Comparison of ENCODE assay signal across 17 cellular contexts in genomic region chr19:58338825-58339558, GRCh38. TPM values are rescaled to one million over a fixed set of nuclear protein-coding genes. Genes with fewer than 3 reads are reported as not detected.
DNase-seq lines count a peak whose midpoint lies in the region; ATAC-seq and TF ChIP-seq lines count a peak whose summit lies in the region.
"Had no signal": no experiment of that assay in that cellular context is flagged by ENCODE, and none has a peak within 500 bp of the region (broad histone marks: within the 10 kb centered on the region; RNA-seq: fewer than 3 reads in every experiment).

No MANE protein-coding gene starts in this region.

- H3K27me3 Mint-ChIP-seq in activated T-helper 2 cell treated with anti-CD3 and anti-CD28 coated beads, Interferon-gamma antibody, Interleukin-2, Interleukin-4, amounts not matched to agents 10 μg/mL and 5 μg/mL and 100 μg/mL, durations not matched to agents 14 hours and 24 hours and 36 hours (ENCODE audit: low read depth) = no peaks in the 10 kb centered on the region

- no peak overlapping the region for H3K27ac Mint-ChIP-seq in activated T-helper 2 cell treated with anti-CD3 and anti-CD28 coated beads, Interferon-gamma antibody, Interleukin-2, Interleukin-4, amounts not matched to agents 10 μg/mL and 5 μg/mL and 100 μg/mL, durations not matched to agents 14 hours and 24 hours and 36 hours
- H3K27ac Mint-ChIP-seq: T-helper 2 cell treated with Interferon-gamma antibody and Interleukin-4, amounts not matched to agents 5 μg/mL and 100 μg/mL, for 36 hours had no signal

- ATAC-seq in foreskin keratinocyte = peak; percentile 26
- ATAC-seq in GM18867 (IDR thresholded peaks at IDR 0.05; ENCODE audit: unreplicated experiment) = no peak
- ATAC-seq: heart left ventricle, left colon, psoas muscle had no signal

- H3K27me3 ChIP-seq in foreskin keratinocyte = no peaks in the 10 kb centered on the region
- H3K27me3 ChIP-seq: adrenal gland, heart left ventricle, testis had no signal

- no peaks in the 10 kb centered on the region for H3K4me1 Mint-ChIP-seq in activated T-helper 2 cell treated with anti-CD3 and anti-CD28 coated beads, Interferon-gamma antibody, Interleukin-2, Interleukin-4, amounts not matched to agents 10 μg/mL and 5 μg/mL and 100 μg/mL, durations not matched to agents 14 hours and 24 hours and 36 hours (ENCODE audit: low read depth)

- H3K9me3 Mint-ChIP-seq in activated T-helper 2 cell treated with anti-CD3 and anti-CD28 coated beads, Interferon-gamma antibody, Interleukin-2, Interleukin-4, amounts not matched to agents 10 μg/mL and 5 μg/mL and 100 μg/mL, durations not matched to agents 14 hours and 24 hours and 36 hours = peaks cover 11% of the 10 kb centered on the region

- peak; percentile 4 for TF ChIP-seq CTCF in foreskin keratinocyte (conservative IDR thresholded peaks at IDR 0.05)

- no peak overlapping the region for H3K27ac ChIP-seq in foreskin keratinocyte
- H3K27ac ChIP-seq: adrenal gland, heart left ventricle, psoas muscle, testis had no signal

- H3K4me1 ChIP-seq in foreskin keratinocyte = no peaks in the 10 kb centered on the region
- H3K4me1 ChIP-seq: adrenal gland, heart left ventricle, psoas muscle, testis had no signal

- peak; percentile 25 for DNase-seq in EL
- peak; percentile 27 for DNase-seq in NAMALWA (ENCODE audit: low spot score)
- peak in 1 of 2 donors; percentile 39 for DNase-seq in foreskin keratinocyte
- DNase-seq in activated T-helper 2 cell treated with anti-CD3 and anti-CD28 coated beads, Interferon-gamma antibody, Interleukin-2, Interleukin-4, amounts not matched to agents 10 μg/mL and 5 μg/mL and 100 μg/mL, durations not matched to agents 14 hours and 24 hours and 36 hours (ENCODE audit: low spot score) = no peak
- no peak for DNase-seq in NCI-H2029 treated with DMSO at 0.1 percent for 48 hours (lab: John Stamatoyannopoulos, UW)
- DNase-seq: activated CD4-positive, alpha-beta T cell treated with anti-CD3 and anti-CD28 coated beads, Interleukin-2, amount 50 U/mL, for 4 hours; activated T-cell treated with anti-CD3 and anti-CD28 coated beads, Interleukin-2, amount 50 U/mL, for 48 hours; adrenal gland; heart left ventricle; left colon; MM.1S; NCI-H774; psoas muscle; Right ventricle myocardium superior; testis had no signal

- H3K36me3 Mint-ChIP-seq in activated T-helper 2 cell treated with anti-CD3 and anti-CD28 coated beads, Interferon-gamma antibody, Interleukin-2, Interleukin-4, amounts not matched to agents 10 μg/mL and 5 μg/mL and 100 μg/mL, durations not matched to agents 14 hours and 24 hours and 36 hours (ENCODE audit: low read depth) = peaks cover 68% of the 10 kb centered on the region

- H3K4me3 Mint-ChIP-seq in activated T-helper 2 cell treated with anti-CD3 and anti-CD28 coated beads, Interferon-gamma antibody, Interleukin-2, Interleukin-4, amounts not matched to agents 10 μg/mL and 5 μg/mL and 100 μg/mL, durations not matched to agents 14 hours and 24 hours and 36 hours (ENCODE audit: low read depth) = no peak overlapping the region
- H3K4me3 Mint-ChIP-seq: T-helper 2 cell treated with Interferon-gamma antibody and Interleukin-4, amounts not matched to agents 5 μg/mL and 100 μg/mL, for 36 hours had no signal

- intact Hi-C loops in activated T-helper 2 cell treated with anti-CD3 and anti-CD28 coated beads, Interferon-gamma antibody, Interleukin-2, Interleukin-4, amounts not matched to agents 10 μg/mL and 5 μg/mL and 100 μg/mL, durations not matched to agents 14 hours and 24 hours and 36 hours (cut with micrococcal nuclease) = no loop called here

RNA-seq across cellular contexts. Expression of gene ZSCAN22, which starts 12.2 kb away (rescaled TPM):
- 2.9 and 3.6 TPM in 2 replicates for total RNA-seq in foreskin keratinocyte
- polyA plus RNA-seq in foreskin keratinocyte = 1.0 and 1.3 TPM in 2 replicates
- 4.6 and 4.9 TPM in 2 replicates for total RNA-seq in activated T-helper 2 cell treated with anti-CD3 and anti-CD28 coated beads, Interferon-gamma antibody, Interleukin-2, Interleukin-4, amounts not matched to agents 10 μg/mL and 5 μg/mL and 100 μg/mL, durations not matched to agents 14 hours and 24 hours and 36 hours

RNA-seq across cellular contexts. Expression of gene A1BG, which starts 14.3 kb away (rescaled TPM):
- total RNA-seq in foreskin keratinocyte = 6.6 and 10.4 TPM in 2 replicates
- 11.4 and 14.9 TPM in 2 replicates for polyA plus RNA-seq in foreskin keratinocyte
- total RNA-seq in activated T-helper 2 cell treated with anti-CD3 and anti-CD28 coated beads, Interferon-gamma antibody, Interleukin-2, Interleukin-4, amounts not matched to agents 10 μg/mL and 5 μg/mL and 100 μg/mL, durations not matched to agents 14 hours and 24 hours and 36 hours = 11.8 and 13.3 TPM in 2 replicates

RNA-seq across cellular contexts. Expression of gene ZNF497, which starts 23.6 kb away (rescaled TPM):
- total RNA-seq in foreskin keratinocyte = 0.28 and 0.41 TPM in 2 replicates
- polyA plus RNA-seq in foreskin keratinocyte = 0.33 and 0.43 TPM in 2 replicates
- 0.76 and 2.2 TPM in 2 replicates for total RNA-seq in activated T-helper 2 cell treated with anti-CD3 and anti-CD28 coated beads, Interferon-gamma antibody, Interleukin-2, Interleukin-4, amounts not matched to agents 10 μg/mL and 5 μg/mL and 100 μg/mL, durations not matched to agents 14 hours and 24 hours and 36 hours

RNA-seq across cellular contexts. Expression of gene ERVK3-1, which starts 33.8 kb away (rescaled TPM):
- total RNA-seq in foreskin keratinocyte = 36.1 and 37.2 TPM in 2 replicates
- 40.6 and 49.2 TPM in 2 replicates for polyA plus RNA-seq in foreskin keratinocyte
- 64.2 and 65.0 TPM in 2 replicates for total RNA-seq in activated T-helper 2 cell treated with anti-CD3 and anti-CD28 coated beads, Interferon-gamma antibody, Interleukin-2, Interleukin-4, amounts not matched to agents 10 μg/mL and 5 μg/mL and 100 μg/mL, durations not matched to agents 14 hours and 24 hours and 36 hours

RNA-seq across cellular contexts. Expression of gene ZNF837, which starts 41.8 kb away (rescaled TPM):
- 0.78 and 1.2 TPM in 2 replicates for total RNA-seq in foreskin keratinocyte
- polyA plus RNA-seq in foreskin keratinocyte = 0.82 and 1.2 TPM in 2 replicates
- 1.1 and 1.5 TPM in 2 replicates for total RNA-seq in activated T-helper 2 cell treated with anti-CD3 and anti-CD28 coated beads, Interferon-gamma antibody, Interleukin-2, Interleukin-4, amounts not matched to agents 10 μg/mL and 5 μg/mL and 100 μg/mL, durations not matched to agents 14 hours and 24 hours and 36 hours

Comparison
In these comparisons a context has a peak if more than half of its experiments do, and no peak if none do; other contexts are left out.
1. DNase-seq: peak in EL (single experiment) and NAMALWA (single experiment); none in activated T-helper 2 cell treated with anti-CD3 and anti-CD28 coated beads, Interferon-gamma antibody, Interleukin-2, Interleukin-4, amounts not matched to agents 10 μg/mL and 5 μg/mL and 100 μg/mL, durations not matched to agents 14 hours and 24 hours and 36 hours (single experiment) and NCI-H2029 treated with DMSO at 0.1 percent for 48 hours (single experiment).